ENCODE assay signal across 10 cellular contexts in genomic region chr2:133421516-133422324, GRCh38.
DNase-seq lines count a peak whose midpoint lies in the region; ATAC-seq and TF ChIP-seq lines count a peak whose summit lies in the region.
"Had no signal": no experiment of that assay in that cellular context is flagged by ENCODE, and none has a peak within 500 bp of the region (broad histone marks: within the 10 kb centered on the region; RNA-seq: fewer than 3 reads in every experiment).

No MANE protein-coding gene starts in this region.

- TF ChIP-seq CTCF in AG04450 (IDR thresholded peaks at IDR 0.05; ENCODE audit: low read depth, low read length) (0 out of 2 replicates have a peak, but pooled peaks have one; percentile 18), HFFc6 (IDR thresholded peaks at IDR 0.05) (no peak)

- DNase-seq in AG04450 (ENCODE audit: low read depth, low spot score) (peak; percentile 24), sciatic nerve (ENCODE audit: low spot score) (no peak), HPDE6-E6E7 (ENCODE audit: extremely low spot score) (no peak), HFFc6 (no peak)
- DNase-seq in stimulated activated naive CD4-positive, alpha-beta T cell treated with Interleukin-2 at 50 U/mL for 16 hours (lab: John Stamatoyannopoulos, UW) = no peak
- DNase-seq: activated B cell treated with CpG ODN at 0.5 μM for 24 hours had no signal

- no peaks in the 10 kb centered on the region for H3K36me3 Mint-ChIP-seq in HFFc6 (ENCODE audit: low read depth)

- H3K27me3 ChIP-seq in AG04450 (ENCODE audit: control insufficient read depth, insufficient read depth, low read length) (no peaks in the 10 kb centered on the region), duodenal mucosa (ENCODE audit: control insufficient read depth in 1 of 2, insufficient read depth in 2 of 2, low read length in 2 of 2) (no peaks in the 10 kb centered on the region)

- peaks cover 14% of the 10 kb centered on the region for H3K27me3 Mint-ChIP-seq in HFFc6 (ENCODE audit: insufficient read depth)
- H3K27me3 Mint-ChIP-seq: activated B cell treated with CpG ODN at 0.5 μM for 24 hours had no signal

- H3K9ac ChIP-seq in duodenal mucosa (ENCODE audit: low read depth in 1 of 2, low read length in 2 of 2) = peak overlapping the region; percentile 35 to 49

- intact Hi-C loops in sciatic nerve (cut with DNase I) = no loop called here

- H3K27ac ChIP-seq in AG04450 (ENCODE audit: low read depth, low read length) = no peak overlapping the region
- no peak overlapping the region for H3K27ac ChIP-seq in duodenal mucosa (ENCODE audit: low read depth, low read length)
- H3K27ac ChIP-seq: C4-2B had no signal

- CTCF ChIA-PET in AG04450 (lab: Charles Lee) = interaction anchor here (0.9 to 1.9 kb wide), 4 partner anchors 71 to 358 kb away, joined by 3 to 5 read pairs (median 3); no protein-coding TSS in a partner anchor

- no peaks in the 10 kb centered on the region for H3K36me3 ChIP-seq in duodenal mucosa (ENCODE audit: control insufficient read depth in 1 of 2, insufficient read depth in 2 of 2, low read length in 2 of 2)

- no peaks in the 10 kb centered on the region; the same call in 1 of the 2 replicates for H3K4me1 Mint-ChIP-seq in HFFc6 (ENCODE audit: low read depth)
- H3K4me1 Mint-ChIP-seq: activated B cell treated with CpG ODN at 0.5 μM for 24 hours had no signal

- H3K4me1 ChIP-seq in duodenal mucosa (ENCODE audit: control insufficient read depth in 1 of 2, insufficient read depth in 2 of 2, low read length in 2 of 2) = peaks cover 12 to 17% of the 10 kb centered on the region in 2 donors

- POLR2A ChIA-PET in AG04450 (lab: Yijun Ruan, JAX) = interaction anchor here (0.6 kb wide), 1 partner anchor 145 kb away, joined by 6 read pairs; no protein-coding TSS in a partner anchor

- H3K4me3 ChIP-seq in AG04450 (ENCODE audit: low read depth, low read length) (no peak overlapping the region), duodenal mucosa (ENCODE audit: low read depth in 1 of 2, low read length in 2 of 2) (peak overlapping the region; percentile 41 to 46)

- ATAC-seq in GM19467 (IDR thresholded peaks at IDR 0.05; ENCODE audit: unreplicated experiment) (peak; percentile 97), HG03558 (IDR thresholded peaks at IDR 0.05; ENCODE audit: extremely low read depth, unreplicated experiment) (peak; percentile 94), sciatic nerve (peak; percentile 40)

- H3K27ac Mint-ChIP-seq in HFFc6 = no peak overlapping the region
- H3K27ac Mint-ChIP-seq: activated B cell treated with CpG ODN at 0.5 μM for 24 hours had no signal

- H3K4me3 Mint-ChIP-seq in HFFc6 = no peak overlapping the region
- H3K4me3 Mint-ChIP-seq: activated B cell treated with CpG ODN at 0.5 μM for 24 hours had no signal

- H3K9me3 Mint-ChIP-seq in HFFc6 = no peaks in the 10 kb centered on the region
- H3K9me3 Mint-ChIP-seq: activated B cell treated with CpG ODN at 0.5 μM for 24 hours had no signal

- H3K9me3 ChIP-seq in AG04450 (ENCODE audit: control insufficient read depth, insufficient read depth, low read length) (no peaks in the 10 kb centered on the region), duodenal mucosa (ENCODE audit: control insufficient read depth in 1 of 2, low read length in 2 of 2) (no peaks in the 10 kb centered on the region)

Comparison
In these comparisons a context has a peak if more than half of its experiments do, and no peak if none do; other contexts are left out.
1. ATAC-seq: peak in every context shown above with its lines; median percentile 97 in GM19467; 94 in HG03558; 40 in sciatic nerve.